Comparison of ENCODE assay signal across 12 cellular contexts in the genomic region with DNA sequence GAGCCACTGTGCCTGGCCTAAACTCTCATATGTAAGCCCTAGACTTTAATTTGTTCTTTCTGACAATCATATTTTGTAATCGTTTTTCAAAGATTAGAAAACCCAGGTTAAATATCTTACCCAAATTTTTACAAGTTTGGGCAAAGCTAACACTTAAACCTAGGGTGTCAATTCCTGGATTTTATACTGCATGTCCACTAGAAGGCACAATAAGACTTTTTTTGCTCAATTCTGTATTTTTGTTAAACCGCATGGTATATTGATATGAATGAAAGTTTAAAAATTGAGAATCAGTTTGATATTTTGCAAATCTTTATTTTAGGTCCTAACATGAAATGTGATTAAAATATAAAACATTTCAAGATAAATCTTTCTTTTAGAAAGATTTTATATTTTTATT. TPM values are rescaled to one million over a fixed set of nuclear protein-coding genes. Genes with fewer than 3 reads are reported as not detected.
DNase-seq lines count a peak whose midpoint lies in the region; ATAC-seq, FAIRE-seq and TF ChIP-seq lines count a peak whose summit lies in the region.
"Had no signal": no experiment of that assay in that cellular context is flagged by ENCODE, and none has a peak within 500 bp of the region (broad histone marks: within the 10 kb centered on the region; RNA-seq: fewer than 3 reads in every experiment).

No MANE protein-coding gene starts in this region.

- no peaks in the 10 kb centered on the region for H3K4me1 Mint-ChIP-seq in type B pancreatic cell (ENCODE audit: unreplicated experiment)
- no peaks in the 10 kb centered on the region for H3K4me1 Mint-ChIP-seq in activated naive CD8-positive, alpha-beta T cell treated with anti-CD3 and anti-CD28 coated beads for 36 hours
- H3K4me1 Mint-ChIP-seq: activated CD8-positive, alpha-beta memory T cell treated with anti-CD3 and anti-CD28 coated beads, Interleukin-2, amount 10 ng/mL, durations not matched to agents 7 days and 5 days had no signal

- POLR2A ChIA-PET in endothelial cell of umbilical vein (lab: Charles Lee), result no interaction called here

- 77 to 83% (median 80%) methylated on average over 2 of the region's 2 CpGs for WGBS in heart left ventricle, 4 donors

- TF ChIP-seq CTCF in heart left ventricle (IDR thresholded peaks at IDR 0.05) (peak in 9 of 12 donors; percentile 7 to 59 (median 35)), OCI-LY3 (IDR thresholded peaks at IDR 0.05; ENCODE audit: low read depth, low read length) (peak; percentile 39), endothelial cell of umbilical vein (IDR thresholded peaks at IDR 0.05; ENCODE audit: extremely low read depth in 1 of 2, insufficient read depth in 1 of 2, low read depth in 1 of 2, low read length in 2 of 2) (peak; percentile 8 to 11), type B pancreatic cell (conservative IDR thresholded peaks at IDR 0.05) (peak; percentile 67)

- H3K36me3 Mint-ChIP-seq in type B pancreatic cell, result peaks cover 8% of the 10 kb centered on the region
- H3K36me3 Mint-ChIP-seq in activated naive CD8-positive, alpha-beta T cell treated with anti-CD3 and anti-CD28 coated beads for 36 hours, result peaks cover 11% of the 10 kb centered on the region

- peak; percentile 24 for FAIRE-seq in endothelial cell of umbilical vein (lab: Jason Lieb, UNC)

- H3K27me3 Mint-ChIP-seq in type B pancreatic cell, result no peaks in the 10 kb centered on the region
- no peaks in the 10 kb centered on the region for H3K27me3 Mint-ChIP-seq in activated naive CD8-positive, alpha-beta T cell treated with anti-CD3 and anti-CD28 coated beads for 36 hours
- H3K27me3 Mint-ChIP-seq: activated CD8-positive, alpha-beta memory T cell treated with anti-CD3 and anti-CD28 coated beads, Interleukin-2, amount 10 ng/mL, durations not matched to agents 7 days and 5 days had no signal

- H3K27me3 ChIP-seq in heart left ventricle, result no peaks in the 10 kb centered on the region
- no peaks in the 10 kb centered on the region for H3K27me3 ChIP-seq in OCI-LY3 (ENCODE audit: low read depth, low read length)
- no peaks in the 10 kb centered on the region for H3K27me3 ChIP-seq in endothelial cell of umbilical vein (ENCODE audit: control insufficient read depth in 2 of 2, insufficient read depth in 2 of 2, low read length in 2 of 2)
- H3K27me3 ChIP-seq: thyroid gland had no signal

- H4K20me1 ChIP-seq in OCI-LY3 (ENCODE audit: insufficient read depth, low read length) (no peaks in the 10 kb centered on the region), endothelial cell of umbilical vein (replicated peaks; ENCODE audit: control insufficient read depth, extremely low read depth, insufficient read depth, low read length) (no peaks in the 10 kb centered on the region)

- ATAC-seq in heart left ventricle, result no peak
- ATAC-seq in Right ventricle myocardium superior (ENCODE audit: poor library complexity), result no peak
- ATAC-seq: activated CD8-positive, alpha-beta memory T cell treated with anti-CD3 and anti-CD28 coated beads, Interleukin-2, amount 10 ng/mL, durations not matched to agents 7 days and 5 days had no signal

- CTCF ChIA-PET in endothelial cell of umbilical vein (lab: Charles Lee), result interaction anchor here (0.9 to 4.3 kb wide), 8 partner anchors 12 to 189 kb away, joined by 3 to 51 read pairs (median 4); no protein-coding TSS in a partner anchor

- BruUV-seq in endothelial cell of umbilical vein (replicated peaks; lab: Mats Ljungman, UMichigan), result no TSS peak

- H2AFZ ChIP-seq in OCI-LY3 (ENCODE audit: low read depth, low read length), result no peak overlapping the region
- no peak overlapping the region for H2AFZ ChIP-seq in endothelial cell of umbilical vein (ENCODE audit: low read depth, low read length)

- H3K79me2 ChIP-seq in OCI-LY3 (ENCODE audit: low read length) (no peaks in the 10 kb centered on the region), endothelial cell of umbilical vein (ENCODE audit: control insufficient read depth, insufficient read depth, low read length) (no peaks in the 10 kb centered on the region)

- no peak overlapping the region for H3K27ac Mint-ChIP-seq in type B pancreatic cell
- H3K27ac Mint-ChIP-seq in activated naive CD8-positive, alpha-beta T cell treated with anti-CD3 and anti-CD28 coated beads for 36 hours, result no peak overlapping the region
- H3K27ac Mint-ChIP-seq: activated CD8-positive, alpha-beta memory T cell treated with anti-CD3 and anti-CD28 coated beads, Interleukin-2, amount 10 ng/mL, durations not matched to agents 7 days and 5 days had no signal

- H3K4me3 ChIP-seq in heart left ventricle (no peak overlapping the region), OCI-LY3 (ENCODE audit: low read length) (no peak overlapping the region), endothelial cell of umbilical vein (replicated peaks in 1 of 3; ENCODE audit: insufficient read depth in 1 of 3, low read depth in 1 of 3, low read length in 3 of 3) (no peak overlapping the region)
- H3K4me3 ChIP-seq: thyroid gland had no signal

- intact Hi-C loops in heart left ventricle (cut with DNase I), result loop anchor here in 2 of 10 donors (2.0 to 10.0 kb wide), 2 partner anchors 29 to 89 kb away; partner anchors contain the start of gene DYNC2I1 (in 1 of the 2)
- intact Hi-C loops in Right ventricle myocardium superior (cut with DNase I), result no loop called here
- intact Hi-C loops in endothelial cell of umbilical vein (cut with micrococcal nuclease), result loop anchor here (1.0 kb wide), 2 partner anchors 92 to 189 kb away; no protein-coding TSS in a partner anchor

- no peak overlapping the region for H3K4me3 Mint-ChIP-seq in type B pancreatic cell
- H3K4me3 Mint-ChIP-seq in activated naive CD8-positive, alpha-beta T cell treated with anti-CD3 and anti-CD28 coated beads for 36 hours, result no peak overlapping the region
- H3K4me3 Mint-ChIP-seq: activated CD8-positive, alpha-beta memory T cell treated with anti-CD3 and anti-CD28 coated beads, Interleukin-2, amount 10 ng/mL, durations not matched to agents 7 days and 5 days had no signal

- dilution Hi-C loops in endothelial cell of umbilical vein (cut with MboI; ENCODE audit: extremely low pct_ligation_motif_present, low sequenced_read_pairs), result no loop called here

- H3K36me3 ChIP-seq in heart left ventricle (peaks cover 0 to 91% (median 70%) of the 10 kb centered on the region in 9 donors), OCI-LY3 (replicated peaks; ENCODE audit: low read depth, low read length) (peaks cover 2% of the 10 kb centered on the region), endothelial cell of umbilical vein (ENCODE audit: control insufficient read depth in 2 of 2, extremely low read depth in 1 of 2, insufficient read depth in 2 of 2, low read length in 2 of 2) (peaks cover 0 to 3% of the 10 kb centered on the region in 2 experiments)

- H3K27ac ChIP-seq in heart left ventricle (no peak overlapping the region), OCI-LY3 (ENCODE audit: low read length) (no peak overlapping the region), endothelial cell of umbilical vein (ENCODE audit: insufficient read depth, low read depth, low read length) (no peak overlapping the region)
- H3K27ac ChIP-seq: thyroid gland had no signal

- H3K9me3 Mint-ChIP-seq in type B pancreatic cell, result no peaks in the 10 kb centered on the region
- no peaks in the 10 kb centered on the region for H3K9me3 Mint-ChIP-seq in activated naive CD8-positive, alpha-beta T cell treated with anti-CD3 and anti-CD28 coated beads for 36 hours

- H3K9ac ChIP-seq in OCI-LY3 (ENCODE audit: low read length), result no peak overlapping the region
- H3K9ac ChIP-seq in endothelial cell of umbilical vein (replicated peaks; ENCODE audit: extremely low read depth, insufficient read depth, low read length), result no peak overlapping the region

- no peaks in the 10 kb centered on the region for H3K9me3 ChIP-seq in heart left ventricle
- no peaks in the 10 kb centered on the region for H3K9me3 ChIP-seq in OCI-LY3 (ENCODE audit: insufficient read depth, low read length)
- H3K9me3 ChIP-seq in endothelial cell of umbilical vein (replicated peaks; ENCODE audit: control insufficient read depth, insufficient read depth, low read length), result no peaks in the 10 kb centered on the region
- H3K9me3 ChIP-seq: thyroid gland had no signal

- TF ChIP-seq POLR2A in heart left ventricle (IDR thresholded peaks at IDR 0.05) (no peak), endothelial cell of umbilical vein (IDR thresholded peaks at IDR 0.05; ENCODE audit: low read depth, low read length) (no peak)

- H3K9me1 ChIP-seq in endothelial cell of umbilical vein (replicated peaks; ENCODE audit: control insufficient read depth, extremely low read depth, insufficient read depth, low read length), result no peaks in the 10 kb centered on the region

- H3K4me2 ChIP-seq in OCI-LY3 (ENCODE audit: low read length) (no peak overlapping the region), endothelial cell of umbilical vein (ENCODE audit: insufficient read depth, low read length) (no peak overlapping the region)

- DNase-seq in heart left ventricle (no peak), Right ventricle myocardium superior (no peak), endothelial cell of umbilical vein (ENCODE audit: low read depth, low spot score) (peak; percentile 21), type B pancreatic cell (ENCODE audit: extremely low spot score, unreplicated experiment) (no peak), H4 (ENCODE audit: low spot score) (no peak), NCI-H446 treated with DMSO at 0.1 percent for 48 hours (lab: John Stamatoyannopoulos, UW) (no peak)
- no peak for DNase-seq in activated naive CD8-positive, alpha-beta T cell treated with anti-CD3 and anti-CD28 coated beads for 36 hours
- DNase-seq: activated CD8-positive, alpha-beta memory T cell treated with anti-CD3 and anti-CD28 coated beads, Interleukin-2, amount 10 ng/mL, durations not matched to agents 7 days and 5 days; C1 segment of cervical spinal cord; NCI-H510A; thyroid gland had no signal

- H3K4me1 ChIP-seq in heart left ventricle (peaks cover 0 to 5% (median 0%) of the 10 kb centered on the region in 12 donors), OCI-LY3 (ENCODE audit: low read length) (no peaks in the 10 kb centered on the region), endothelial cell of umbilical vein (ENCODE audit: control insufficient read depth, extremely low read depth, insufficient read depth, low read length) (no peaks in the 10 kb centered on the region)
- H3K4me1 ChIP-seq: thyroid gland had no signal

RNA-seq across cellular contexts. Expression of gene DYNC2I1, which starts 29.3 kb away (rescaled TPM):
- total RNA-seq in heart left ventricle (10 to 100 TPM; 15.1 to 25.7 (median 21.0) TPM), Right ventricle myocardium superior (29.5 TPM), endothelial cell of umbilical vein (13.9 and 14.6 TPM in 2 replicates), type B pancreatic cell (ENCODE audit: low replicate concordance) (26.7 and 33.6 TPM in 2 replicates)
- polyA plus RNA-seq in heart left ventricle (10 to 100 TPM; 16.2 to 40.9 TPM), endothelial cell of umbilical vein (10.4 and 10.8 TPM in 2 replicates)
- 5.5 and 7.8 TPM in 2 replicates for polyA plus RNA-seq in endothelial cell of umbilical vein (2011; cell fraction: cytosol; rRNA removed)
- polyA plus RNA-seq in endothelial cell of umbilical vein (2011; cell fraction: nucleus; rRNA removed), result 23.6 and 29.0 TPM in 2 replicates
- 6.8 and 7.2 TPM in 2 replicates for polyA plus RNA-seq in endothelial cell of umbilical vein (2012)
- polyA minus RNA-seq in endothelial cell of umbilical vein, result 8.1 and 8.4 TPM in 2 replicates
- 3.9 TPM for polyA minus RNA-seq in endothelial cell of umbilical vein (2011; cell fraction: cytosol; rRNA and poly(A)+ RNA removed)
- polyA minus RNA-seq in endothelial cell of umbilical vein (2011; cell fraction: nucleus; rRNA and poly(A)+ RNA removed), result 9.2 and 11.4 TPM in 2 replicates
- total RNA-seq in H4 (2014; rRNA removed; shearing (Covaris generic)), result 3.0 and 3.3 TPM in 2 replicates
- 10 to 100 TPM; 12.4 to 14.3 TPM for total RNA-seq in activated naive CD8-positive, alpha-beta T cell treated with anti-CD3 and anti-CD28 coated beads for 36 hours

RNA-seq across cellular contexts. Expression of gene ESYT2, which starts 56.3 kb away (rescaled TPM):
- total RNA-seq in heart left ventricle (10 to 100 TPM; 42.8 to 91.8 (median 50.9) TPM), Right ventricle myocardium superior (43.8 TPM), endothelial cell of umbilical vein (40.6 and 46.6 TPM in 2 replicates), type B pancreatic cell (ENCODE audit: low replicate concordance) (42.1 and 89.4 TPM in 2 replicates)
- polyA plus RNA-seq in heart left ventricle (10 to 100 TPM; 16.2 to 46.4 TPM), endothelial cell of umbilical vein (15.5 and 18.8 TPM in 2 replicates)
- polyA plus RNA-seq in endothelial cell of umbilical vein (2011; cell fraction: cytosol; rRNA removed), result 19.7 and 20.5 TPM in 2 replicates
- 24.4 and 24.8 TPM in 2 replicates for polyA plus RNA-seq in endothelial cell of umbilical vein (2011; cell fraction: nucleus; rRNA removed)
- 24.9 and 34.3 TPM in 2 replicates for polyA plus RNA-seq in endothelial cell of umbilical vein (2012)
- 33.4 and 35.3 TPM in 2 replicates for polyA minus RNA-seq in endothelial cell of umbilical vein
- 50.1 TPM for polyA minus RNA-seq in endothelial cell of umbilical vein (2011; cell fraction: cytosol; rRNA and poly(A)+ RNA removed)
- polyA minus RNA-seq in endothelial cell of umbilical vein (2011; cell fraction: nucleus; rRNA and poly(A)+ RNA removed), result 21.1 and 24.2 TPM in 2 replicates
- 26.5 and 26.9 TPM in 2 replicates for total RNA-seq in H4 (2014; rRNA removed; shearing (Covaris generic))
- total RNA-seq in activated naive CD8-positive, alpha-beta T cell treated with anti-CD3 and anti-CD28 coated beads for 36 hours, result 10 to 100 TPM; 52.1 to 52.5 TPM

Comparison
In these comparisons a context has a peak if more than half of its experiments do, and no peak if none do; other contexts are left out.
1. CTCF ChIP-seq: peak in every context shown above with its lines; median percentile 67 in type B pancreatic cell; 39 in OCI-LY3; 35 in heart left ventricle; 10 in endothelial cell of umbilical vein.